ENCODE assay signal across 22 cellular contexts in the genomic region with DNA sequence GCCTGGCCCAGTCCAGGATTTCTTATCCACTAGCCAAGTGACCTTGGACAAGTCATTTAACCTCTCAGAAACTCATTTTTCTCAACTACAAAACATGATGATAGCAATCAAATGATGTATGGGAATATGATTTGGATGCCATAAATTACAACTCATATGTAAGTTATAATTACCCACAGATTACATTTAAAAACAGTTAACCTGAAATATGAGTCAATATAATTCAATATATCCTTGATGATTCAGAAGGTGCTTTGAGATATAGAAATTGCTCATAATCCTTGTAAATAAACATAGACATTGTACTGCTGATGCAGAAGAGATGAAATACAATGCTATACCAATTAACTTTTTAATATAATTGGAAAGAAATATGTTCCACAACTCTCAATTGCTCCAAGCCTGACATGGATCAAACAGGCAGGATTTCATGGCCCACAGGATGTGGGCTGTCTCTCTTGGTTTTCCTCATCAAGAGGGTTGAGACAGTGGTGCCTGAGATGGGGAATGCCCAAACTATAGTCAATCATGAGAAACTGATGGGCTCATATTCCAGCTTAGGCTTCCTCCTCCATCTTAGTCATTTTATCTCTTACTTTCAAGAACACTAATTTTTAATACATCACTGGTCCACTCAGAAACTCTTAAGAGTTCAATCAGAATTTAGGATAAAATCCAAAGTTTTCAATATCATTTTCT. TPM values are rescaled to one million over a fixed set of nuclear protein-coding genes. Genes with fewer than 3 reads are reported as not detected.
A peak's percentile ranks its signal among the peaks of the same experiment; 100 is the strongest.
DNase-seq lines count a peak whose midpoint lies in the region; ATAC-seq and TF ChIP-seq lines count a peak whose summit lies in the region.
"Had no signal": no experiment of that assay in that cellular context is flagged by ENCODE, and none has a peak within 500 bp of the region (broad histone marks: within the 10 kb centered on the region; RNA-seq: fewer than 3 reads in every experiment).

No MANE protein-coding gene starts in this region.

- TF ChIP-seq CTCF in mammary epithelial cell (conservative IDR thresholded peaks at IDR 0.05 in 1 of 2, IDR thresholded peaks at IDR 0.05 in 1 of 2; ENCODE audit: extremely low read depth in 1 of 2, insufficient read depth in 1 of 2, low read depth in 1 of 2, low read length in 2 of 2) (no peak), MCF 10A (IDR thresholded peaks at IDR 0.05; ENCODE audit: unreplicated experiment) (no peak)

- CTCF ChIA-PET in mammary epithelial cell (lab: Charles Lee; ENCODE audit: low non-redundant PET) (no interaction called here), MCF 10A (lab: Yijun Ruan, JAX) (interaction anchor here (0.7 to 2.1 kb wide), 19 partner anchors 8 to 983 kb away, joined by 3 to 15 read pairs (median 5); a partner anchor contains a TSS)

- no peaks in the 10 kb centered on the region for H3K79me2 ChIP-seq in mammary epithelial cell (ENCODE audit: insufficient read depth, low read length)

- in situ Hi-C loops in mammary epithelial cell (cut with MboI; ENCODE audit: low sequenced_read_pairs in 2 of 2) = no loop called here

- no peaks in the 10 kb centered on the region for H3K27me3 ChIP-seq in mammary epithelial cell (ENCODE audit: insufficient read depth, low read length)
- H3K27me3 ChIP-seq: BLaER1 treated with 17β-estradiol and CSF1 and Interleukin-3, amounts not matched to agents 10 nM and 100 nM; SJSA1 had no signal

- DNase-seq in mammary epithelial cell (peak; percentile 30), MCF 10A (ENCODE audit: unreplicated experiment) (no peak), SK-N-MC (ENCODE audit: low read depth, low spot score) (no peak), kidney tubule cell (ENCODE audit: low spot score) (peak; percentile 33), NCI-H187 (lab: John Stamatoyannopoulos, UW) (no peak)
- DNase-seq: 8988T; AML-193; CD4-positive, alpha-beta T cell; KG1; NCI-H1048; NCI-H1417; NCI-H1694; NCI-H2081; NCI-H2227 treated with DMSO at 0.1 percent for 48 hours; NCI-H526 treated with DMSO at 0.1 percent for 48 hours; Right ventricle myocardium superior had no signal

- no peak overlapping the region for H3K4me2 ChIP-seq in mammary epithelial cell (ENCODE audit: insufficient read depth, low read depth, low read length)
- H3K4me2 ChIP-seq: BLaER1 treated with 17β-estradiol and CSF1 and Interleukin-3, amounts not matched to agents 10 nM and 100 nM had no signal

- peak; percentile 56 for ATAC-seq in HG03432 (IDR thresholded peaks at IDR 0.05; ENCODE audit: unreplicated experiment)
- ATAC-seq in HG02938 (IDR thresholded peaks at IDR 0.05; ENCODE audit: unreplicated experiment) = no peak
- no peak for ATAC-seq in HG03565 (IDR thresholded peaks at IDR 0.05; ENCODE audit: unreplicated experiment)

- dilution Hi-C loops in mammary epithelial cell (cut with HindIII; ENCODE audit: low sequenced_read_pairs) = no loop called here

- H3K36me3 ChIP-seq in mammary epithelial cell (ENCODE audit: insufficient read depth, low read length) = no peaks in the 10 kb centered on the region
- H3K36me3 ChIP-seq in SK-N-MC (ENCODE audit: insufficient read depth, low read length) = no peaks in the 10 kb centered on the region
- H3K36me3 ChIP-seq: BLaER1 treated with 17β-estradiol and CSF1 and Interleukin-3, amounts not matched to agents 10 nM and 100 nM; SJSA1 had no signal

- POLR2A ChIA-PET in MCF 10A (lab: Yijun Ruan, JAX) = no interaction called here

- H3K4me3 ChIP-seq in mammary epithelial cell (replicated peaks in 1 of 3; ENCODE audit: insufficient read depth in 1 of 3, low read depth in 2 of 3, low read length in 3 of 3) (no peak overlapping the region), SK-N-MC (no peak overlapping the region)
- H3K4me3 ChIP-seq: BLaER1 treated with 17β-estradiol and CSF1 and Interleukin-3, amounts not matched to agents 10 nM and 100 nM; SJSA1 had no signal

- H3K9me3 ChIP-seq in mammary epithelial cell (replicated peaks; ENCODE audit: insufficient read depth, low read length) (no peaks in the 10 kb centered on the region), SK-N-MC (ENCODE audit: low read depth, low read length) (no peaks in the 10 kb centered on the region)
- H3K9me3 ChIP-seq: BLaER1 treated with 17β-estradiol and CSF1 and Interleukin-3, amounts not matched to agents 10 nM and 100 nM; SJSA1 had no signal

- no peaks in the 10 kb centered on the region for H3K4me1 ChIP-seq in mammary epithelial cell (ENCODE audit: insufficient read depth, low read length)
- H3K4me1 ChIP-seq: BLaER1 treated with 17β-estradiol and CSF1 and Interleukin-3, amounts not matched to agents 10 nM and 100 nM had no signal

- H3K9ac ChIP-seq in mammary epithelial cell (ENCODE audit: insufficient read depth, low read length) = no peak overlapping the region
- no peak overlapping the region for H3K9ac ChIP-seq in SK-N-MC (ENCODE audit: insufficient read length)
- H3K9ac ChIP-seq: BLaER1 treated with 17β-estradiol and CSF1 and Interleukin-3, amounts not matched to agents 10 nM and 100 nM had no signal

- H3K27ac ChIP-seq in mammary epithelial cell (ENCODE audit: insufficient read depth, low read depth, low read length) = no peak overlapping the region
- H3K27ac ChIP-seq in SK-N-MC = peak overlapping the region; percentile 40
- H3K27ac ChIP-seq: BLaER1 treated with 17β-estradiol and CSF1 and Interleukin-3, amounts not matched to agents 10 nM and 100 nM; SJSA1 had no signal

- no peaks in the 10 kb centered on the region for H3K36me3 Mint-ChIP-seq in MCF 10A (ENCODE audit: insufficient read depth, unreplicated experiment)

- H4K20me1 ChIP-seq in mammary epithelial cell (ENCODE audit: insufficient read depth, low read length) = no peaks in the 10 kb centered on the region
- H4K20me1 ChIP-seq: BLaER1 treated with 17β-estradiol and CSF1 and Interleukin-3, amounts not matched to agents 10 nM and 100 nM had no signal

- H3K4me3 Mint-ChIP-seq in MCF 10A (ENCODE audit: unreplicated experiment) = no peak overlapping the region
- H3K4me3 Mint-ChIP-seq: CD4-positive, alpha-beta T cell had no signal

- no peak overlapping the region for H3K27ac Mint-ChIP-seq in MCF 10A (ENCODE audit: low read depth, unreplicated experiment)
- H3K27ac Mint-ChIP-seq: CD4-positive, alpha-beta T cell had no signal

- H2AFZ ChIP-seq in mammary epithelial cell (ENCODE audit: low read depth, low read length) = no peak overlapping the region

- H3K27me3 Mint-ChIP-seq in MCF 10A (ENCODE audit: insufficient read depth, unreplicated experiment) = no peaks in the 10 kb centered on the region
- H3K27me3 Mint-ChIP-seq: CD4-positive, alpha-beta T cell had no signal

- intact Hi-C loops in mammary epithelial cell (cut with micrococcal nuclease) (no loop called here), MCF 10A (cut with micrococcal nuclease) (no loop called here)

- H3K4me1 Mint-ChIP-seq in MCF 10A (ENCODE audit: insufficient read depth, unreplicated experiment) = no peaks in the 10 kb centered on the region

- BruUV-seq in mammary epithelial cell (replicated peaks; lab: Mats Ljungman, UMichigan) = no TSS peak
- no TSS peak for BruUV-seq in MCF 10A (replicated peaks; lab: Mats Ljungman, UMichigan)

- no peaks in the 10 kb centered on the region for H3K9me3 Mint-ChIP-seq in MCF 10A (ENCODE audit: unreplicated experiment)
- H3K9me3 Mint-ChIP-seq: CD4-positive, alpha-beta T cell had no signal

RNA-seq across cellular contexts. Expression of a gene that starts 49.5 kb away (rescaled TPM):
- total RNA-seq in mammary epithelial cell (10 to 100 TPM in 1 of 2 donors, 1 to 10 TPM in 1; 9.3 to 10.5 TPM), MCF 10A (2022) (not detected in 2 replicates)
- 1.1 TPM for polyA plus RNA-seq in mammary epithelial cell
- polyA minus RNA-seq in mammary epithelial cell = 3.8 TPM
- total RNA-seq: CD4-positive, alpha-beta T cell; T-helper 1 cell treated with Interleukin-12 subunit alpha and Interleukin-12 subunit beta and Interleukin-4 antibody, amounts not matched to agents 30 ng/mL and 1 ng/mL, for 36 hours had no signal

Comparison
In these comparisons a context has a peak if more than half of its experiments do, and no peak if none do; other contexts are left out.
1. DNase-seq: peak in mammary epithelial cell (single experiment) and kidney tubule cell (single experiment); none in MCF 10A (single experiment), SK-N-MC (single experiment) and NCI-H187 (0 of 2).